In genomic region chr2:65125457-65125856, GRCh38 we compare ENCODE assay signal across 7 cellular contexts. TPM values are rescaled to one million over a fixed set of nuclear protein-coding genes. Genes with fewer than 3 reads are reported as not detected.
DNase-seq lines count a peak whose midpoint lies in the region; ATAC-seq, FAIRE-seq and TF ChIP-seq lines count a peak whose summit lies in the region.
"Not testable (repeated sequence)": the region's sequence is repeated elsewhere in the genome, so short reads cannot be mapped to it uniquely, and the experiment has no call there.

No MANE protein-coding gene starts in this region.

- H3K27me3 Mint-ChIP-seq in T-cell; astrocyte (ENCODE audit: low read depth, unreplicated experiment); natural killer cell (ENCODE audit: low read depth in 2 of 2); stimulated activated naive CD8-positive, alpha-beta T cell treated with anti-CD3 and anti-CD28 coated beads, Interleukin-15, amount 100 ng/mL, for 72 hours: not testable (repeated sequence)

- intact Hi-C loops in right cardiac atrium (cut with DNase I): loop anchor here in 1 of 4 donors (10.0 kb wide), 1 partner anchor 51 kb away; no protein-coding TSS in a partner anchor
- intact Hi-C loops in natural killer cell (cut with micrococcal nuclease): not testable (repeated sequence)

- H3K27ac Mint-ChIP-seq in T-cell; astrocyte (ENCODE audit: unreplicated experiment): not testable (repeated sequence)
- peak overlapping the region; percentile 20 to 73 for H3K27ac Mint-ChIP-seq in natural killer cell
- H3K27ac Mint-ChIP-seq in stimulated activated naive CD8-positive, alpha-beta T cell treated with anti-CD3 and anti-CD28 coated beads, Interleukin-15, amount 100 ng/mL, for 72 hours: peak overlapping the region in 1 of 2 donors; percentile 80

- H3K9me3 ChIP-seq in GM23248 (ENCODE audit: low read depth); astrocyte (ENCODE audit: insufficient read depth, low read depth, low read length); right cardiac atrium (ENCODE audit: control insufficient read depth, low read length): not testable (repeated sequence)

- not testable (repeated sequence) for H3K36me3 ChIP-seq in GM23248 (ENCODE audit: low read depth); astrocyte (ENCODE audit: insufficient read depth, low read length)

- H3K4me1 Mint-ChIP-seq in T-cell (peaks cover 68 to 77% (median 72%) of the 10 kb centered on the region in 3 donors), astrocyte (ENCODE audit: low read depth, unreplicated experiment) (peaks cover 11% of the 10 kb centered on the region), natural killer cell (peaks cover 67 to 69% of the 10 kb centered on the region in 2 donors)
- peaks cover 67% of the 10 kb centered on the region for H3K4me1 Mint-ChIP-seq in stimulated activated naive CD8-positive, alpha-beta T cell treated with anti-CD3 and anti-CD28 coated beads, Interleukin-15, amount 100 ng/mL, for 72 hours

- not testable (repeated sequence) for ATAC-seq in T-cell (replicated peaks in 1 of 4); right cardiac atrium; natural killer cell; stimulated activated naive CD8-positive, alpha-beta T cell treated with anti-CD3 and anti-CD28 coated beads, Interleukin-15, amount 100 ng/mL, for 72 hours

- TF ChIP-seq POLR2A in erythroblast (IDR thresholded peaks at IDR 0.05; ENCODE audit: low read length): not testable (repeated sequence)

- WGBS in GM23248 (ENCODE audit: low coverage in 1 of 2, low lambda C conversion rate in 2 of 2, missing lambda C conversion rate in 2 of 2), 2 experiments: 4 to 16% methylated on average over 5 to 7 of the region's 7 CpGs
- WGBS in right cardiac atrium: 53% methylated on average over 7 of the region's 7 CpGs

- peaks cover 10% of the 10 kb centered on the region for H3K36me3 Mint-ChIP-seq in T-cell
- H3K36me3 Mint-ChIP-seq in astrocyte (ENCODE audit: low read depth, unreplicated experiment); natural killer cell: not testable (repeated sequence)

- not testable (repeated sequence) for H3K9me3 Mint-ChIP-seq in T-cell; astrocyte (ENCODE audit: unreplicated experiment); natural killer cell; stimulated activated naive CD8-positive, alpha-beta T cell treated with anti-CD3 and anti-CD28 coated beads, Interleukin-15, amount 100 ng/mL, for 72 hours

- H4K20me1 ChIP-seq in GM23248 (ENCODE audit: insufficient read depth) (peaks cover 52% of the 10 kb centered on the region), astrocyte (ENCODE audit: insufficient read depth, low read length) (peaks cover 88% of the 10 kb centered on the region)

- peak overlapping the region; percentile 96 for H3K27ac ChIP-seq in GM23248
- not testable (repeated sequence) for H3K27ac ChIP-seq in astrocyte (ENCODE audit: low read depth, low read length)
- H3K27ac ChIP-seq in right cardiac atrium (ENCODE audit: low read length): peak overlapping the region; percentile 21

- peak overlapping the region; percentile 81 for H3K4me3 ChIP-seq in GM23248
- H3K4me3 ChIP-seq in astrocyte (ENCODE audit: insufficient read depth, low read depth, low read length); right cardiac atrium (ENCODE audit: low read length): not testable (repeated sequence)

- POLR2A ChIA-PET in T-cell (lab: Charles Lee): interaction anchor here (0.5 to 0.7 kb wide), 7 partner anchors 8 to 290 kb away, joined by 3 to 18 read pairs (median 7); no protein-coding TSS in a partner anchor

- H3K27me3 ChIP-seq in GM23248 (replicated peaks; ENCODE audit: insufficient read depth); astrocyte (ENCODE audit: insufficient read depth, low read length); right cardiac atrium (ENCODE audit: control insufficient read depth, insufficient read depth): not testable (repeated sequence)

- CTCF ChIA-PET in T-cell (lab: Charles Lee): interaction anchor here (0.6 to 1.0 kb wide), 4 partner anchors 46 to 555 kb away, joined by 5 to 8 read pairs (median 6); partner anchors contain the start of gene ACTR2 (in 1 of the 2)

- peak overlapping the region; percentile 99 for H3K4me2 ChIP-seq in GM23248 (ENCODE audit: unreplicated experiment)
- peak overlapping the region; percentile 91 for H3K4me2 ChIP-seq in astrocyte (ENCODE audit: low read length)

- DNase-seq in GM23248 (peak; percentile 80), astrocyte (ENCODE audit: low read depth) (peak; percentile 29), erythroblast (lab: John Stamatoyannopoulos, UW) (peak; percentile 27 to 43), right cardiac atrium (peak; percentile 63 to 78 (median 63))
- not testable (repeated sequence) for DNase-seq in T-cell; natural killer cell; stimulated activated naive CD8-positive, alpha-beta T cell treated with anti-CD3 and anti-CD28 coated beads, Interleukin-15, amount 100 ng/mL, for 72 hours

- peaks cover 62% of the 10 kb centered on the region for H3F3A ChIP-seq in GM23248 (ENCODE audit: insufficient read depth)

- not testable (repeated sequence) for H2AFZ ChIP-seq in GM23248; astrocyte (ENCODE audit: low read depth, low read length)

- peaks cover 95% of the 10 kb centered on the region for H3K79me2 ChIP-seq in GM23248 (ENCODE audit: insufficient read depth)
- H3K79me2 ChIP-seq in astrocyte (ENCODE audit: insufficient read depth, low read length): peaks cover 94% of the 10 kb centered on the region

- in situ Hi-C loops in GM23248 (cut with MboI): not testable (repeated sequence)

- not testable (repeated sequence) for FAIRE-seq in astrocyte (lab: Jason Lieb, UNC)

- peak overlapping the region in 2 of 3 donors; percentile 2 to 95 for H3K4me3 Mint-ChIP-seq in T-cell
- not testable (repeated sequence) for H3K4me3 Mint-ChIP-seq in astrocyte (ENCODE audit: unreplicated experiment)
- peak overlapping the region; percentile 31 for H3K4me3 Mint-ChIP-seq in natural killer cell
- H3K4me3 Mint-ChIP-seq in stimulated activated naive CD8-positive, alpha-beta T cell treated with anti-CD3 and anti-CD28 coated beads, Interleukin-15, amount 100 ng/mL, for 72 hours: peak overlapping the region; percentile 15 to 22

- not testable (repeated sequence) for H3K9me2 ChIP-seq in GM23248 (ENCODE audit: insufficient read depth)

- H3K9ac ChIP-seq in GM23248: peak overlapping the region; percentile 99
- not testable (repeated sequence) for H3K9ac ChIP-seq in astrocyte (ENCODE audit: low read length)

- H3K4me1 ChIP-seq in GM23248 (ENCODE audit: insufficient read depth) (peaks cover 44% of the 10 kb centered on the region), right cardiac atrium (ENCODE audit: control insufficient read depth, insufficient read depth, low read length) (peaks cover 13% of the 10 kb centered on the region)
- H3K4me1 ChIP-seq in astrocyte (ENCODE audit: insufficient read depth, low read length): not testable (repeated sequence)

- not testable (repeated sequence) for TF ChIP-seq CTCF in astrocyte (IDR thresholded peaks at IDR 0.05; ENCODE audit: insufficient read depth, low read depth, low read length); natural killer cell (IDR thresholded peaks at IDR 0.05)

RNA-seq across cellular contexts. Expression of gene RAB1A, which starts 4.4 kb away (rescaled TPM):
- 119 and 120 TPM in 2 replicates for total RNA-seq in GM23248 (2014; rRNA removed; shearing (Covaris generic))
- polyA plus RNA-seq in GM23248 (2016; fragmentation: Nextera tagmentation; extraction: Ambion mirVana) (299 and 303 TPM in 2 replicates), right cardiac atrium (157 TPM)
- total RNA-seq in T-cell (10 to 100 TPM; 39.1 to 54.3 (median 42.6) TPM), astrocyte (259 and 264 TPM in 2 replicates), right cardiac atrium (100 to 1,000 TPM; 118 to 157 (median 136) TPM), natural killer cell (100 to 1,000 TPM in 1 of 3 donors, 10 to 100 TPM in 2; 83.5 to 101 (median 93.6) TPM)
